In the genomic region with DNA sequence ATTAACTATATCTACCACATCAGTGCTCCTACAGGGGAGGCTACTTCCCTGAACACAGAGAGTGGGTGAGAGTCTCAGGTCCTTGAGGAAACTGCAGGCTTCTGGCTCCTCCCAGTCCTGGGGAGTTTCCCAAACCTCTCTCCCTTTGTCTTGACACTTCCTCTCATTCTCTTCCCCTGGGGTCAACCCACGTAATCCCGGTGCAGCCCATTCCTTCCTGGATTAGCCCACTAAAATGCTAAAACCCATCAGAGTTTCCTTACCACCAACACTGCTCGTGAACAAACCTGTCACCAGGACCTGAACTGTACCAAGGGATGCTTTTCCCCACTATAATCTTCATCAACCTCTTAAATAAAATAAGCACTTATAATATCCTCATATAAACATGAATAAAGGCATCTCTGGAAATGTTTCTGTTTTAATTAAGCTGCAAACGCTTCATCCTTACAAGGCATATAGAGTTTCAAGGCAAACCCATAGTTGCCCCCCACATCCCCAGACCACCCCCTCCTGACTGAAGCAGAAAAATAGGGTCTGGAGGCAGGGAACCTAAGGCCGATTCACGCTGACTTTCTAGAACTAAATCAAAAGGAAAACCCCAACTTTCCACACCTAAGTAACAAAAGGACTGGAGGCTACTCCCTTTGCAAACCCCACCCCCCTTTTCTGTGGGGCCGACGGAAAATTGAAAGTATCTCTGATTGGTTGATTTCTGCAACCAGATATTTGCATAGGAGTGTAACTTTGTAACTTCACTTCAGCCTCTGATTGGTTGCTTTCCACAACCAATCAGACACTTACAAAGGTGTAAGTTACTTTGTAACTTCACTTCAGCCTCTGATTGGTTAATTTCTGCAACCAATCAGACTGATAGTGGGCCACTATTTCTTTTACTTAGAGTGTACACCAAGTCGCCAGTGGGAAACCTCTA, we compare ENCODE assay signal across 8 cellular contexts. TPM values are rescaled to one million over a fixed set of nuclear protein-coding genes. Genes with fewer than 3 reads are reported as not detected.
DNase-seq lines count a peak whose midpoint lies in the region; ATAC-seq lines count a peak whose summit lies in the region.

No MANE protein-coding gene starts in this region.

- peak; percentile 54 for DNase-seq in activated CD4-positive, CD25-positive, alpha-beta regulatory T cell treated with anti-CD3 and anti-CD28 coated beads, Interleukin-2, amount 50 U/mL, for 16 hours (ENCODE audit: low read depth, low spot score)
- DNase-seq in activated CD4-positive, CD25-positive, alpha-beta regulatory T cell treated with anti-CD3 and anti-CD28 coated beads, Interleukin-2, amount 50 U/mL, for 72 hours: no peak
- DNase-seq in HT1080 (ENCODE audit: low read depth) (peak; percentile 38), left cardiac atrium (peak; percentile 69), stromal cell of bone marrow (ENCODE audit: low read depth) (peak; percentile 41), NCI-H1436 (lab: John Stamatoyannopoulos, UW) (no peak), pons (ENCODE audit: low spot score) (no peak)
- peak; percentile 78 for DNase-seq in activated CD8-positive, alpha-beta T cell treated with anti-CD3 and anti-CD28 coated beads, Interleukin-2, amount 10 ng/mL, durations not matched to agents 7 days and 5 days

- H3K27ac Mint-ChIP-seq in activated CD8-positive, alpha-beta T cell treated with anti-CD3 and anti-CD28 coated beads, Interleukin-2, amount 10 ng/mL, durations not matched to agents 7 days and 5 days: peak overlapping the region; percentile 88

- H3K4me3 Mint-ChIP-seq in activated CD8-positive, alpha-beta T cell treated with anti-CD3 and anti-CD28 coated beads, Interleukin-2, amount 10 ng/mL, durations not matched to agents 7 days and 5 days: peak overlapping the region; percentile 89

- POLR2A ChIA-PET in activated CD8-positive, alpha-beta T cell treated with anti-CD3 and anti-CD28 coated beads, Interleukin-2, amount 10 ng/mL, durations not matched to agents 7 days and 5 days (lab: Charles Lee): interaction anchor here (1.0 to 3.1 kb wide), 7 partner anchors 14 to 183 kb away, joined by 4 to 61 read pairs (median 11); partner anchors contain the start of genes KCMF1, TMSB10 and TRABD2A

- ATAC-seq in activated CD8-positive, alpha-beta T cell treated with anti-CD3 and anti-CD28 coated beads, Interleukin-2, amount 10 ng/mL, durations not matched to agents 7 days and 5 days: peak; percentile 10
- peak; percentile 23 to 27 for ATAC-seq in left cardiac atrium

- intact Hi-C loops in left cardiac atrium (cut with DNase I): no loop called here

- no peaks in the 10 kb centered on the region for H3K9me3 Mint-ChIP-seq in activated CD8-positive, alpha-beta T cell treated with anti-CD3 and anti-CD28 coated beads, Interleukin-2, amount 10 ng/mL, durations not matched to agents 7 days and 5 days (ENCODE audit: insufficient read depth)

- no peaks in the 10 kb centered on the region for H3K27me3 Mint-ChIP-seq in activated CD8-positive, alpha-beta T cell treated with anti-CD3 and anti-CD28 coated beads, Interleukin-2, amount 10 ng/mL, durations not matched to agents 7 days and 5 days (ENCODE audit: low read depth)

- H3K4me1 Mint-ChIP-seq in activated CD8-positive, alpha-beta T cell treated with anti-CD3 and anti-CD28 coated beads, Interleukin-2, amount 10 ng/mL, durations not matched to agents 7 days and 5 days (ENCODE audit: low read depth): peaks cover 56% of the 10 kb centered on the region

- CTCF ChIA-PET in activated CD8-positive, alpha-beta T cell treated with anti-CD3 and anti-CD28 coated beads, Interleukin-2, amount 10 ng/mL, durations not matched to agents 7 days and 5 days (lab: Charles Lee): interaction anchor here (0.9 to 10.4 kb wide), 34 partner anchors 7 to 609 kb away, joined by 3 to 397 read pairs (median 15); partner anchors contain the start of genes DNAH6, KCMF1, SUCLG1 and TMSB10

- H3K36me3 Mint-ChIP-seq in activated CD8-positive, alpha-beta T cell treated with anti-CD3 and anti-CD28 coated beads, Interleukin-2, amount 10 ng/mL, durations not matched to agents 7 days and 5 days (ENCODE audit: low read depth): peaks cover 8% of the 10 kb centered on the region

RNA-seq across cellular contexts. Expression of gene TMSB10, which starts 19.0 kb away (rescaled TPM):
- 2,966 and 4,695 TPM in 2 replicates for total RNA-seq in HT1080 (2014; rRNA removed; shearing (Covaris generic))
- 5,377 and 5,409 TPM in 2 replicates for polyA plus RNA-seq in HT1080 (2015; cell fraction: cytosol; rRNA removed)
- polyA plus RNA-seq in HT1080 (2015; cell fraction: nucleus; rRNA removed): 1,307 and 1,395 TPM in 2 replicates
- total RNA-seq in activated CD8-positive, alpha-beta T cell treated with anti-CD3 and anti-CD28 coated beads, Interleukin-2, amount 10 ng/mL, durations not matched to agents 7 days and 5 days: 1,000 to 10,000 TPM; 4,520 to 4,885 TPM
- total RNA-seq in left cardiac atrium: 100 to 1,000 TPM; 751 to 893 TPM

RNA-seq across cellular contexts. Expression of gene TRABD2A, which starts 43.6 kb away (rescaled TPM):
- 22.7 and 30.4 TPM in 2 replicates for total RNA-seq in HT1080 (2014; rRNA removed; shearing (Covaris generic))
- 10.5 and 14.0 TPM in 2 replicates for polyA plus RNA-seq in HT1080 (2015; cell fraction: cytosol; rRNA removed)
- polyA plus RNA-seq in HT1080 (2015; cell fraction: nucleus; rRNA removed): 6.6 and 7.3 TPM in 2 replicates
- total RNA-seq in activated CD8-positive, alpha-beta T cell treated with anti-CD3 and anti-CD28 coated beads, Interleukin-2, amount 10 ng/mL, durations not matched to agents 7 days and 5 days: 10 to 100 TPM; 71.9 to 73.2 TPM
- 1 to 10 TPM in 1 of 2 donors, under 1 TPM in 1; 0.91 to 1.3 TPM for total RNA-seq in left cardiac atrium

RNA-seq across cellular contexts. Expression of gene KCMF1, which starts 46.5 kb away (rescaled TPM):
- total RNA-seq in HT1080 (2014; rRNA removed; shearing (Covaris generic)): 60.8 and 70.6 TPM in 2 replicates
- polyA plus RNA-seq in HT1080 (2015; cell fraction: cytosol; rRNA removed): 72.8 and 102 TPM in 2 replicates
- polyA plus RNA-seq in HT1080 (2015; cell fraction: nucleus; rRNA removed): 42.7 and 45.6 TPM in 2 replicates
- 10 to 100 TPM; 88.9 to 92.5 TPM for total RNA-seq in activated CD8-positive, alpha-beta T cell treated with anti-CD3 and anti-CD28 coated beads, Interleukin-2, amount 10 ng/mL, durations not matched to agents 7 days and 5 days
- 10 to 100 TPM; 71.2 to 81.0 TPM for total RNA-seq in left cardiac atrium

Comparison
In these comparisons a context has a peak if more than half of its experiments do, and no peak if none do; other contexts are left out.
1. DNase-seq: peak in activated CD4-positive, CD25-positive, alpha-beta regulatory T cell treated with anti-CD3 and anti-CD28 coated beads, Interleukin-2, amount 50 U/mL, for 16 hours (single experiment), HT1080 (single experiment), activated CD8-positive, alpha-beta T cell treated with anti-CD3 and anti-CD28 coated beads, Interleukin-2, amount 10 ng/mL, durations not matched to agents 7 days and 5 days (single experiment), left cardiac atrium (single experiment) and stromal cell of bone marrow (single experiment); none in activated CD4-positive, CD25-positive, alpha-beta regulatory T cell treated with anti-CD3 and anti-CD28 coated beads, Interleukin-2, amount 50 U/mL, for 72 hours (single experiment), NCI-H1436 (single experiment) and pons (single experiment).
2. RNA of gene TRABD2A, which starts 43.6 kb away (total RNA-seq): 71.9 to 73.2 TPM in activated CD8-positive, alpha-beta T cell treated with anti-CD3 and anti-CD28 coated beads, Interleukin-2, amount 10 ng/mL, durations not matched to agents 7 days and 5 days and 22.7 to 30.4 TPM in HT1080; 0.91 to 1.3 TPM in left cardiac atrium; every median in the first group is over 10 times any median in the second.